Comparison of ENCODE assay signal across 8 cellular contexts in genomic region chr18:51029694-51030536, GRCh38. TPM values are rescaled to one million over a fixed set of nuclear protein-coding genes. Genes with fewer than 3 reads are reported as not detected.
DNase-seq lines count a peak whose midpoint lies in the region; ATAC-seq, FAIRE-seq and TF ChIP-seq lines count a peak whose summit lies in the region.

TSS of gene SMAD4 (plus strand) at chr18:51030213. CDS start at chr18:51047047, 16,834 bp downstream.

- TSS peak; percentile 53 for BruUV-seq in endothelial cell of umbilical vein (replicated peaks; lab: Mats Ljungman, UMichigan)

- peak within 1 kb of the TSS; percentile 63 for H3K27ac ChIP-seq in OCI-LY3 (ENCODE audit: low read length)
- H3K27ac ChIP-seq in endothelial cell of umbilical vein (ENCODE audit: insufficient read depth, low read depth, low read length) = peak within 1 kb of the TSS; percentile 93

- CTCF ChIA-PET in endothelial cell of umbilical vein (lab: Charles Lee) = interaction anchor here (0.6 to 1.5 kb wide), 9 partner anchors 10 to 211 kb away, joined by 3 to 6 read pairs (median 3); partner anchors contain the start of genes ELAC1 and MRO

- FAIRE-seq in endothelial cell of umbilical vein (lab: Jason Lieb, UNC) = peak; percentile 80

- DNase-seq in DMS 273 (lab: John Stamatoyannopoulos, UW; ENCODE audit: unreplicated experiment) (peak; percentile 98), HuH-7.5 (ENCODE audit: low spot score) (peak; percentile 78), activated T-cell treated with anti-CD3 and anti-CD28 coated beads for 24 hours (ENCODE audit: low read depth) (peak; percentile 96), endothelial cell of umbilical vein (ENCODE audit: low read depth, low spot score) (peak; percentile 97), middle frontal gyrus (ENCODE audit: extremely low spot score, low spot score) (peak; percentile 93)
- DNase-seq in stimulated activated CD8-positive, alpha-beta memory T cell treated with anti-CD3 and anti-CD28 coated beads, Interleukin-2, amount 100 ng/mL, for 1 hour (ENCODE audit: low read depth in 2 of 2) = peak; percentile 96 to 98

- H3K9me3 ChIP-seq in OCI-LY3 (ENCODE audit: insufficient read depth, low read length) (no peaks in the 10 kb centered on the region), endothelial cell of umbilical vein (replicated peaks; ENCODE audit: control insufficient read depth, insufficient read depth, low read length) (no peaks in the 10 kb centered on the region)

- H2AFZ ChIP-seq in OCI-LY3 (ENCODE audit: low read depth, low read length) (peak within 1 kb of the TSS; percentile 49), endothelial cell of umbilical vein (ENCODE audit: low read depth, low read length) (peak within 1 kb of the TSS; percentile 81)

- H3K4me1 ChIP-seq in OCI-LY3 (ENCODE audit: low read length) (peaks cover 37% of the 10 kb centered on the region), endothelial cell of umbilical vein (ENCODE audit: control insufficient read depth, extremely low read depth, insufficient read depth, low read length) (peaks cover 21% of the 10 kb centered on the region)

- H3K36me3 ChIP-seq in OCI-LY3 (replicated peaks; ENCODE audit: low read depth, low read length) (peaks cover 43% of the 10 kb centered on the region), endothelial cell of umbilical vein (ENCODE audit: control insufficient read depth in 2 of 2, extremely low read depth in 1 of 2, insufficient read depth in 2 of 2, low read length in 2 of 2) (peaks cover 0 to 3% of the 10 kb centered on the region in 2 experiments)

- H3K9ac ChIP-seq in OCI-LY3 (ENCODE audit: low read length) (peak within 1 kb of the TSS; percentile 77), endothelial cell of umbilical vein (replicated peaks; ENCODE audit: extremely low read depth, insufficient read depth, low read length) (peak within 1 kb of the TSS; percentile 97)

- ATAC-seq in GM21528 (IDR thresholded peaks at IDR 0.05; ENCODE audit: low FRiP score, unreplicated experiment) = peak; percentile 81

- H3K79me2 ChIP-seq in OCI-LY3 (ENCODE audit: low read length) (peaks cover 64% of the 10 kb centered on the region), endothelial cell of umbilical vein (ENCODE audit: control insufficient read depth, insufficient read depth, low read length) (peaks cover 53% of the 10 kb centered on the region)

- H3K4me2 ChIP-seq in OCI-LY3 (ENCODE audit: low read length) (peak within 1 kb of the TSS; percentile 87), endothelial cell of umbilical vein (ENCODE audit: insufficient read depth, low read length) (peak within 1 kb of the TSS; percentile 94)

- peak; percentile 85 for TF ChIP-seq POLR2A in endothelial cell of umbilical vein (IDR thresholded peaks at IDR 0.05; ENCODE audit: low read depth, low read length)

- H4K20me1 ChIP-seq in OCI-LY3 (ENCODE audit: insufficient read depth, low read length) (peaks cover 43% of the 10 kb centered on the region), endothelial cell of umbilical vein (replicated peaks; ENCODE audit: control insufficient read depth, extremely low read depth, insufficient read depth, low read length) (peaks cover 12% of the 10 kb centered on the region)

- intact Hi-C loops in endothelial cell of umbilical vein (cut with micrococcal nuclease) = loop anchor here (1.0 to 5.0 kb wide), 4 partner anchors 63 to 210 kb away; partner anchors contain the start of genes ME2, MEX3C and MRO

- dilution Hi-C loops in endothelial cell of umbilical vein (cut with MboI; ENCODE audit: extremely low pct_ligation_motif_present, low sequenced_read_pairs) = no loop called here

- no peaks in the 10 kb centered on the region for H3K9me1 ChIP-seq in endothelial cell of umbilical vein (replicated peaks; ENCODE audit: control insufficient read depth, extremely low read depth, insufficient read depth, low read length)

- TF ChIP-seq CTCF in OCI-LY3 (IDR thresholded peaks at IDR 0.05; ENCODE audit: low read depth, low read length) (no peak), endothelial cell of umbilical vein (IDR thresholded peaks at IDR 0.05; ENCODE audit: extremely low read depth in 1 of 2, insufficient read depth in 1 of 2, low read depth in 1 of 2, low read length in 2 of 2) (no peak)

- POLR2A ChIA-PET in endothelial cell of umbilical vein (lab: Charles Lee) = interaction anchor here (0.6 to 1.6 kb wide), 5 partner anchors 9 to 168 kb away, joined by 3 to 11 read pairs (median 5); partner anchors contain the start of genes ELAC1 and MEX3C

- no peaks in the 10 kb centered on the region for H3K27me3 ChIP-seq in OCI-LY3 (ENCODE audit: low read depth, low read length)
- no peaks in the 10 kb centered on the region for H3K27me3 ChIP-seq in endothelial cell of umbilical vein (ENCODE audit: control insufficient read depth in 2 of 2, insufficient read depth in 2 of 2, low read length in 2 of 2)

- H3K4me3 ChIP-seq in OCI-LY3 (ENCODE audit: low read length) (peak within 1 kb of the TSS; percentile 78), endothelial cell of umbilical vein (replicated peaks in 1 of 3; ENCODE audit: insufficient read depth in 1 of 3, low read depth in 1 of 3, low read length in 3 of 3) (peak within 1 kb of the TSS; percentile 64 to 87 (median 87))

TF ChIP-seq in endothelial cell of umbilical vein, 7 proteins besides CTCF, POLR2A, EP300 and RAD21:
- no peak for TF ChIP-seq EZH2 (IDR thresholded peaks at IDR 0.05; ENCODE audit: borderline replicate concordance, low read depth, low read length, severe bottlenecking)
- peak; percentile 90 for TF ChIP-seq POLR2AphosphoS5 (IDR thresholded peaks at IDR 0.05; ENCODE audit: insufficient read depth, low read depth, low read length)

RNA-seq across cellular contexts. Expression of gene SMAD4, which starts in this region (rescaled TPM):
- 79.3 and 82.8 TPM in 2 replicates for total RNA-seq in endothelial cell of umbilical vein
- polyA plus RNA-seq in endothelial cell of umbilical vein = 63.5 and 65.9 TPM in 2 replicates
- 51.6 and 66.6 TPM in 2 replicates for polyA plus RNA-seq in endothelial cell of umbilical vein (2011; cell fraction: cytosol; rRNA removed)
- 49.7 and 65.1 TPM in 2 replicates for polyA plus RNA-seq in endothelial cell of umbilical vein (2011; cell fraction: nucleus; rRNA removed)
- 49.2 and 64.4 TPM in 2 replicates for polyA plus RNA-seq in endothelial cell of umbilical vein (2012)
- polyA minus RNA-seq in endothelial cell of umbilical vein = 170 and 181 TPM in 2 replicates
- 44.9 TPM for polyA minus RNA-seq in endothelial cell of umbilical vein (2011; cell fraction: cytosol; rRNA and poly(A)+ RNA removed)
- polyA minus RNA-seq in endothelial cell of umbilical vein (2011; cell fraction: nucleus; rRNA and poly(A)+ RNA removed) = 80.7 and 81.5 TPM in 2 replicates

Comparison
In these comparisons a context has a peak if more than half of its experiments do, and no peak if none do; other contexts are left out.
1. Peak in every context shown above with its lines: DNase-seq, ATAC-seq, H3K4me3 ChIP-seq and H3K27ac ChIP-seq.